In the genomic region with DNA sequence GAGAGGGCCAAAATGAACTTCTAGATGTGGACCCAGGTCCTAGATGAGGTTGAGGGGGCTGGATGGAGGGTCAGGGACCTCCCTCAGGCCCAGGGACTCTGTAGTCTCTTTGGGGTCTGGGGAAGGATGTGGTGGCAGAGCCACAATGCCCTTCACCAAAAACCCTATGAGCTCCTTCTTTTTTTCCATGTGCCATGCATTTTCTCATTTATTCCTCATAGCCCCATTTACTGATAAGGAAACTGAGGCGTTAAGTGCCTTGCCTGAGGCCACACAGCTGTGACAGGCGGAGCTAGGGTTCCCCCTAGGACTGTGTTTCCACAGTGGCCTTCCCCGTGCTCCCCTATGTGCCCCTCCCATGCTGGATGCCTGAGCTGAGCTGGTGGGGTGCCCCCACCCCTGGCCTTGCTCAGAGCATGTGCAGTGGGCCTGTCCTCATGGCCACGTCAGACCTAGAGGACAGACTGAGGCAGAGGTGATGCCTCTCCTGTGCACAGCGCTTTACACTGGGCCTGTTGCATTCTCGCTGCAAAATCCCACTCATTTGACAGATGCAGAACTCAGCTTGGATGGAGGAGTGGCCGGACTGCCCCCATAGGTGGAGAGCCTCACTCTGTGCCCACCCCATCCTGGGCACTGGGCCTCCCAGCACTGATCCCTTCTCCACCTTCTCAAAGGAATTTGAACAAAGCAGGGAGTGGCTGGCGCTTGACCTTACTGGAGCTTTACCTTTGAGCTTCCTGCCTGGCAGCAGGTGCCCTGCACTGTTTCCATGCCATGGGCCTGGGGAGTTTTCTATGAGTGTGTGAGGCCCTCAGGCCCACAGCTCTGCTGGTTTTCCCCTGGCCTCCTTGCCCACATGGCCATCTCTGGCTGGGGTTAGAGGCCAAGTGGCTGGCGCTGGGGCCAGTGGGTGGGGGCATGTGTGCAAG, we compare ENCODE assay signal across 8 cellular contexts. TPM values are rescaled to one million over a fixed set of nuclear protein-coding genes. Genes with fewer than 3 reads are reported as not detected.
DNase-seq lines count a peak whose midpoint lies in the region; ATAC-seq and TF ChIP-seq lines count a peak whose summit lies in the region.

No MANE protein-coding gene starts in this region.

- no peak for ATAC-seq in GM18858 (IDR thresholded peaks at IDR 0.05; ENCODE audit: unreplicated experiment)

- no peaks in the 10 kb centered on the region for H3K27me3 Mint-ChIP-seq in activated CD4-positive, alpha-beta T cell treated with anti-CD3 and anti-CD28 coated beads, Interleukin-2, amount 10 ng/mL, durations not matched to agents 7 days and 5 days

- H3K27me3 ChIP-seq in smooth muscle cell (ENCODE audit: low read depth) = no peaks in the 10 kb centered on the region

- H3K36me3 ChIP-seq in smooth muscle cell (ENCODE audit: low read depth) = no peaks in the 10 kb centered on the region

- no peaks in the 10 kb centered on the region for H3K9me3 ChIP-seq in smooth muscle cell (replicated peaks; ENCODE audit: low read depth)

- H3K27ac Mint-ChIP-seq in activated CD4-positive, alpha-beta T cell treated with anti-CD3 and anti-CD28 coated beads, Interleukin-2, amount 10 ng/mL, durations not matched to agents 7 days and 5 days = peak overlapping the region; percentile 93

- H3K79me2 ChIP-seq in smooth muscle cell (ENCODE audit: low read depth) = peaks cover 60% of the 10 kb centered on the region

- POLR2A ChIA-PET in activated CD4-positive, alpha-beta T cell treated with anti-CD3 and anti-CD28 coated beads, Interleukin-2, amount 10 ng/mL, durations not matched to agents 7 days and 5 days (lab: Charles Lee) = no interaction called here

- TF ChIP-seq CTCF in HFF-Myc (IDR thresholded peaks at IDR 0.05; ENCODE audit: low read depth, low read length, missing control alignments) (no peak), fibroblast of villous mesenchyme (IDR thresholded peaks at IDR 0.05; ENCODE audit: insufficient read depth, low read depth, low read length) (no peak), smooth muscle cell (IDR thresholded peaks at IDR 0.05; ENCODE audit: borderline replicate concordance, insufficient read depth, poor library complexity, severe bottlenecking) (no peak)

- peaks cover 9% of the 10 kb centered on the region for H3K36me3 Mint-ChIP-seq in activated CD4-positive, alpha-beta T cell treated with anti-CD3 and anti-CD28 coated beads, Interleukin-2, amount 10 ng/mL, durations not matched to agents 7 days and 5 days (ENCODE audit: low read depth)

- no peaks in the 10 kb centered on the region for H3K9me3 Mint-ChIP-seq in activated CD4-positive, alpha-beta T cell treated with anti-CD3 and anti-CD28 coated beads, Interleukin-2, amount 10 ng/mL, durations not matched to agents 7 days and 5 days

- H3F3A ChIP-seq in smooth muscle cell (ENCODE audit: low read depth) = no peaks in the 10 kb centered on the region

- DNase-seq in HFF-Myc (ENCODE audit: extremely low read depth, low read depth) (no peak), fibroblast of villous mesenchyme (ENCODE audit: low read depth) (no peak), smooth muscle cell (lab: John Stamatoyannopoulos, UW; ENCODE audit: unreplicated experiment) (no peak), SHP77 (lab: John Stamatoyannopoulos, UW) (no peak), NCI-H1930 (lab: John Stamatoyannopoulos, UW) (no peak)
- DNase-seq in activated CD4-positive, alpha-beta T cell treated with anti-CD3 and anti-CD28 coated beads, Interleukin-2, amount 10 ng/mL, durations not matched to agents 7 days and 5 days = no peak
- DNase-seq in activated CD4-positive, CD25-positive, alpha-beta regulatory T cell (lab: John Stamatoyannopoulos, UW) = no peak

- H3K4me2 ChIP-seq in smooth muscle cell = peak overlapping the region; percentile 97

- peak overlapping the region; percentile 84 for H3K9ac ChIP-seq in smooth muscle cell (ENCODE audit: low read depth)

- peaks cover 69% of the 10 kb centered on the region for H4K20me1 ChIP-seq in smooth muscle cell (ENCODE audit: low read depth)

- 79% methylated on average over 9 of the region's 9 CpGs for WGBS in smooth muscle cell (ENCODE audit: low lambda C conversion rate)

- H3K4me3 Mint-ChIP-seq in activated CD4-positive, alpha-beta T cell treated with anti-CD3 and anti-CD28 coated beads, Interleukin-2, amount 10 ng/mL, durations not matched to agents 7 days and 5 days = peak overlapping the region; percentile 97

- peak overlapping the region; percentile 95 for H3K27ac ChIP-seq in smooth muscle cell (ENCODE audit: low read depth)

- H3K4me1 ChIP-seq in smooth muscle cell (ENCODE audit: low read depth) = peaks cover 23% of the 10 kb centered on the region

- H3K4me3 ChIP-seq in HFF-Myc (replicated peaks; ENCODE audit: low read depth, low read length) = peak overlapping the region; percentile 93
- peak overlapping the region; percentile 89 for H3K4me3 ChIP-seq in fibroblast of villous mesenchyme (ENCODE audit: low read depth, low read length)
- H3K4me3 ChIP-seq in smooth muscle cell = peak overlapping the region; percentile 90

- CTCF ChIA-PET in activated CD4-positive, alpha-beta T cell treated with anti-CD3 and anti-CD28 coated beads, Interleukin-2, amount 10 ng/mL, durations not matched to agents 7 days and 5 days (lab: Charles Lee) = interaction anchor here (0.6 to 1.5 kb wide), 4 partner anchors 7 to 225 kb away, joined by 4 to 5 read pairs (median 4); no protein-coding TSS in a partner anchor

- H3K4me1 Mint-ChIP-seq in activated CD4-positive, alpha-beta T cell treated with anti-CD3 and anti-CD28 coated beads, Interleukin-2, amount 10 ng/mL, durations not matched to agents 7 days and 5 days = peaks cover 45% of the 10 kb centered on the region

- H2AFZ ChIP-seq in smooth muscle cell (ENCODE audit: low read depth) = no peak overlapping the region

RNA-seq across cellular contexts. Expression of a gene that starts 2.5 kb away (rescaled TPM):
- 10 to 100 TPM; 41.7 to 52.8 TPM for total RNA-seq in activated CD4-positive, alpha-beta T cell treated with anti-CD3 and anti-CD28 coated beads, Interleukin-2, amount 10 ng/mL, durations not matched to agents 7 days and 5 days
- total RNA-seq in fibroblast of villous mesenchyme = 19.3 and 30.7 TPM in 2 replicates
- 14.2 and 14.8 TPM in 2 replicates for total RNA-seq in smooth muscle cell
- 53.8 and 58.4 TPM in 2 replicates for polyA plus RNA-seq in smooth muscle cell

RNA-seq across cellular contexts. Expression of a gene that starts 33.8 kb away (rescaled TPM):
- 1 to 10 TPM; 3.0 to 3.2 TPM for total RNA-seq in activated CD4-positive, alpha-beta T cell treated with anti-CD3 and anti-CD28 coated beads, Interleukin-2, amount 10 ng/mL, durations not matched to agents 7 days and 5 days
- 2.6 and 3.0 TPM in 2 replicates for total RNA-seq in fibroblast of villous mesenchyme
- total RNA-seq in smooth muscle cell = 2.2 and 3.4 TPM in 2 replicates
- 2.7 and 4.3 TPM in 2 replicates for polyA plus RNA-seq in smooth muscle cell
